In the genomic region with DNA sequence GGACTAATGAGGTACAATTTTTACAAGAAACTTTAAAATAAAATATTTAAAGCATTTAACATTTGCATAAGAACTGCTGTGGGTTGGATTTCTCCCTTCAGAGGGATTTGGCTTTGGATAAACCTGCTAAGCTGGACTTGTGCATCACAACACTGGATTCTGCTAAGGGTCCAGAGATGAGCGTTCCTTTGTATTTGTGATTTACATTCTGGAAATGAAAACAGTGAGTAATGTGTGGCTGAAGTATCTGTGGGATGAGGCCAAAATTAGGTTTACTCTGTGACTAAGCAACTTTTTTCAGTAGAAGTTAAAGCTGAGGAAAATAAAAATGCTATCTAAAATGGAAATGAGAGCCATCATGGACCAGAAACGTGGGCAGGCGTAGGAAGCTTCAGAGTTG, we compare ENCODE assay signal across 16 cellular contexts.
A peak's percentile ranks its signal among the peaks of the same experiment; 100 is the strongest.
DNase-seq lines count a peak whose midpoint lies in the region; ATAC-seq, FAIRE-seq and TF ChIP-seq lines count a peak whose summit lies in the region.
"Had no signal": no experiment of that assay in that cellular context is flagged by ENCODE, and none has a peak within 500 bp of the region (broad histone marks: within the 10 kb centered on the region; RNA-seq: fewer than 3 reads in every experiment).

No MANE protein-coding gene starts in this region.

- peak overlapping the region; percentile 82 for H3K27ac ChIP-seq in ACC112 (ENCODE audit: low read depth, low read length)
- H3K27ac ChIP-seq in vagina: no peak overlapping the region
- H3K27ac ChIP-seq: lower lobe of right lung, neutrophil, suprapubic skin, WERI-Rb-1 had no signal

- peak; percentile 50 for FAIRE-seq in H54 (lab: Jason Lieb, UNC)

- no peak for TF ChIP-seq CTCF in foreskin fibroblast (IDR thresholded peaks at IDR 0.05; ENCODE audit: low read depth, low read length)
- TF ChIP-seq CTCF in vagina (IDR thresholded peaks at IDR 0.05): no peak
- TF ChIP-seq CTCF in mucosa of descending colon (IDR thresholded peaks at IDR 0.05): no peak

- peak overlapping the region; percentile 52; the same call in 1 of the 2 replicates for H3K4me3 ChIP-seq in ACC112 (ENCODE audit: low read depth, low read length)
- no peak overlapping the region for H3K4me3 ChIP-seq in foreskin fibroblast (ENCODE audit: low read depth in 1 of 2, low read length in 2 of 2)
- H3K4me3 ChIP-seq in vagina: no peak overlapping the region
- H3K4me3 ChIP-seq in mucosa of descending colon: no peak overlapping the region
- H3K4me3 ChIP-seq: lower lobe of right lung, suprapubic skin had no signal

- no peak for TF ChIP-seq POLR2A in H54 (IDR thresholded peaks at IDR 0.05; ENCODE audit: low read depth, low read length)
- TF ChIP-seq POLR2A in vagina (IDR thresholded peaks at IDR 0.05): no peak

- intact Hi-C loops in vagina (cut with DNase I): no loop called here
- intact Hi-C loops in mucosa of descending colon (cut with DNase I, micrococcal nuclease): no loop called here

- DNase-seq in H54 (ENCODE audit: insufficient read length, low spot score) (peak; percentile 5), amniotic stem cell (lab: John Stamatoyannopoulos, UW) (peak; percentile 29), foreskin fibroblast (peak; percentile 63 to 80), NCI-H526 (lab: John Stamatoyannopoulos, UW) (no peak), vagina (ENCODE audit: extremely low spot score in 2 of 2) (no peak), mucosa of descending colon (no peak)
- DNase-seq: ACHN; activated naive CD4-positive, alpha-beta T cell treated with anti-CD3 and anti-CD28 coated beads, Interleukin-2, amount 10 ng/mL, durations not matched to agents 7 days and 5 days; cerebellar nuclear complex; DMS 273 treated with DMSO at 0.1 percent for 48 hours; lower lobe of right lung; WERI-Rb-1 had no signal

- H3K36me3 ChIP-seq in ACC112 (ENCODE audit: insufficient read depth, low read length) (no peaks in the 10 kb centered on the region), vagina (no peaks in the 10 kb centered on the region), mucosa of descending colon (ENCODE audit: low read depth) (no peaks in the 10 kb centered on the region)
- H3K36me3 ChIP-seq: lower lobe of right lung, neutrophil, suprapubic skin, WERI-Rb-1 had no signal

- H3K79me2 ChIP-seq in ACC112 (ENCODE audit: control insufficient read depth, insufficient read depth, low read length, unreplicated experiment): no peaks in the 10 kb centered on the region

- H3K27me3 ChIP-seq in ACC112 (ENCODE audit: insufficient read depth, low read length): no peaks in the 10 kb centered on the region
- H3K27me3 ChIP-seq in vagina: no peaks in the 10 kb centered on the region
- H3K27me3 ChIP-seq: neutrophil, suprapubic skin had no signal

- no peaks in the 10 kb centered on the region for H3K9me3 ChIP-seq in vagina
- no peaks in the 10 kb centered on the region for H3K9me3 ChIP-seq in mucosa of descending colon
- H3K9me3 ChIP-seq: lower lobe of right lung, neutrophil, suprapubic skin had no signal

- peaks cover 13% of the 10 kb centered on the region for H3K4me1 ChIP-seq in ACC112 (ENCODE audit: control insufficient read depth, insufficient read depth, low read length, unreplicated experiment)
- peaks cover 6% of the 10 kb centered on the region for H3K4me1 ChIP-seq in vagina
- no peaks in the 10 kb centered on the region for H3K4me1 ChIP-seq in mucosa of descending colon (ENCODE audit: low read depth)
- H3K4me1 ChIP-seq: lower lobe of right lung, suprapubic skin had no signal

- peak overlapping the region; percentile 82 for H2AFZ ChIP-seq in ACC112 (ENCODE audit: low read length, unreplicated experiment)

- ATAC-seq in GM18517 (IDR thresholded peaks at IDR 0.05; ENCODE audit: unreplicated experiment) (no peak), mucosa of descending colon (no peak)
- ATAC-seq: lower lobe of right lung had no signal

Comparison
In these comparisons a context has a peak if more than half of its experiments do, and no peak if none do; other contexts are left out.
1. DNase-seq: peak in H54 (single experiment), amniotic stem cell (single experiment) and foreskin fibroblast (2 of 2); none in NCI-H526 (0 of 2), vagina (0 of 2) and mucosa of descending colon (0 of 3).